ENCODE assay signal across 11 cellular contexts in the genomic region with DNA sequence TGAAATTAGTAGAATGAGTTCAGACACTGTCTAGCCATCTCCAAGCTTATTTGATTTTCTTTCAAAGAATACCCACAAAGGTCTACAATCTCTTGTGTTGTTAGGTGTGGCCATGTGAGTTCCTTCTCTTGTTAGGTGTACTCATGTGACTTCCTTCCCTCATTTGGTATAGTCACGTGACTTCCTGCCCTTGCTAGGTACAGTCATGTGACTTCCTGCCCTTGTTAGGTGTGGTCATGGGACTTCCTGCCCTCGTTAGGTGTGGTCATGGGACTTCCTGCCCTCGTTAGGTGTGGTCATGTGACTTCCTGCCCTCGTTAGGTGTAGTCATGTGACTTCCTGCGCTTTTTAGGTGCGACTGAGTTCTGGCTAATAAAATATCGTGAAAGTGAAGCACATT.
A peak's percentile ranks its signal among the peaks of the same experiment; 100 is the strongest.
DNase-seq lines count a peak whose midpoint lies in the region; ATAC-seq and TF ChIP-seq lines count a peak whose summit lies in the region.
"Had no signal": no experiment of that assay in that cellular context is flagged by ENCODE, and none has a peak within 500 bp of the region (broad histone marks: within the 10 kb centered on the region; RNA-seq: fewer than 3 reads in every experiment).

No MANE protein-coding gene starts in this region.

- peaks cover 0 to 16% (median 8%) of the 10 kb centered on the region in 3 donors for H3K9me3 ChIP-seq in tibial artery
- H3K9me3 ChIP-seq: ovary had no signal

- no peaks in the 10 kb centered on the region for H3K27me3 ChIP-seq in tibial artery
- H3K27me3 ChIP-seq: gastroesophageal sphincter, left lung, ovary had no signal

- peak; percentile 33 for DNase-seq in activated CD4-positive, alpha-beta T cell treated with anti-CD3 and anti-CD28 coated beads for 36 hours
- no peak for DNase-seq in activated CD4-positive, alpha-beta T cell treated with anti-CD3 and anti-CD28 coated beads, Interleukin-2, amount 50 U/mL, for 4 hours
- no peak for DNase-seq in WTC11 (ENCODE audit: low spot score)
- DNase-seq in activated naive CD8-positive, alpha-beta T cell treated with anti-CD3 and anti-CD28 coated beads for 36 hours = peak; percentile 25
- peak; percentile 2 for DNase-seq in stimulated activated CD8-positive, alpha-beta memory T cell treated with anti-CD3 and anti-CD28 coated beads, Interleukin-4, amount 100 ng/mL, for 24 hours (ENCODE audit: low read depth)
- no peak for DNase-seq in tibial artery
- DNase-seq in posterior vena cava (ENCODE audit: low spot score) = no peak
- DNase-seq in endothelial cell (ENCODE audit: low spot score) = no peak
- DNase-seq: left lung, ovary had no signal

- peaks cover 13% of the 10 kb centered on the region for H3K36me3 Mint-ChIP-seq in activated CD4-positive, alpha-beta T cell treated with anti-CD3 and anti-CD28 coated beads for 36 hours (ENCODE audit: low read depth)
- peaks cover 26% of the 10 kb centered on the region for H3K36me3 Mint-ChIP-seq in WTC11
- H3K36me3 Mint-ChIP-seq in activated naive CD8-positive, alpha-beta T cell treated with anti-CD3 and anti-CD28 coated beads for 36 hours = peaks cover 18% of the 10 kb centered on the region
- H3K36me3 Mint-ChIP-seq in endothelial cell (ENCODE audit: low read depth, unreplicated experiment) = peaks cover 9% of the 10 kb centered on the region

- H3K27ac ChIP-seq in tibial artery = no peak overlapping the region
- H3K27ac ChIP-seq: gastroesophageal sphincter, ovary had no signal

- intact Hi-C loops in activated CD4-positive, alpha-beta T cell treated with anti-CD3 and anti-CD28 coated beads for 36 hours (cut with DNase I, micrococcal nuclease) = no loop called here
- intact Hi-C loops in tibial artery (cut with DNase I; ENCODE audit: low total_unique reads) (no loop called here), posterior vena cava (cut with DNase I) (no loop called here)

- POLR2A ChIA-PET in activated CD4-positive, alpha-beta T cell treated with anti-CD3 and anti-CD28 coated beads for 36 hours (lab: Charles Lee) = no interaction called here
- POLR2A ChIA-PET in WTC11 (lab: Charles Lee) = no interaction called here

- no peak for TF ChIP-seq CTCF in WTC11 (IDR thresholded peaks at IDR 0.05)
- TF ChIP-seq CTCF in tibial artery (IDR thresholded peaks at IDR 0.05) = no peak
- TF ChIP-seq CTCF in endothelial cell (IDR thresholded peaks at IDR 0.05; ENCODE audit: unreplicated experiment) = no peak

- H3K4me3 Mint-ChIP-seq in activated CD4-positive, alpha-beta T cell treated with anti-CD3 and anti-CD28 coated beads for 36 hours = no peak overlapping the region
- H3K4me3 Mint-ChIP-seq in WTC11 (no peak overlapping the region), endothelial cell (ENCODE audit: unreplicated experiment) (no peak overlapping the region)
- H3K4me3 Mint-ChIP-seq in activated naive CD8-positive, alpha-beta T cell treated with anti-CD3 and anti-CD28 coated beads for 36 hours = peak overlapping the region; percentile 15

- peak overlapping the region; percentile 59 for H3K27ac Mint-ChIP-seq in activated CD4-positive, alpha-beta T cell treated with anti-CD3 and anti-CD28 coated beads for 36 hours
- H3K27ac Mint-ChIP-seq in WTC11 = no peak overlapping the region
- H3K27ac Mint-ChIP-seq in activated naive CD8-positive, alpha-beta T cell treated with anti-CD3 and anti-CD28 coated beads for 36 hours = peak overlapping the region; percentile 77
- no peak overlapping the region for H3K27ac Mint-ChIP-seq in endothelial cell (ENCODE audit: unreplicated experiment)

- peaks cover 26% of the 10 kb centered on the region for H3K9me3 Mint-ChIP-seq in activated CD4-positive, alpha-beta T cell treated with anti-CD3 and anti-CD28 coated beads for 36 hours (ENCODE audit: low read depth)
- H3K9me3 Mint-ChIP-seq in WTC11 (peaks cover 37% of the 10 kb centered on the region), endothelial cell (ENCODE audit: unreplicated experiment) (no peaks in the 10 kb centered on the region)
- peaks cover 43% of the 10 kb centered on the region for H3K9me3 Mint-ChIP-seq in activated naive CD8-positive, alpha-beta T cell treated with anti-CD3 and anti-CD28 coated beads for 36 hours

- peaks cover 0 to 8% (median 7%) of the 10 kb centered on the region in 4 donors for H3K4me1 ChIP-seq in tibial artery
- H3K4me1 ChIP-seq: left lung had no signal

- CTCF ChIA-PET in activated CD4-positive, alpha-beta T cell treated with anti-CD3 and anti-CD28 coated beads for 36 hours (lab: Charles Lee) = no interaction called here
- CTCF ChIA-PET in WTC11 (lab: Charles Lee) = no interaction called here

- peaks cover 11% of the 10 kb centered on the region for H3K27me3 Mint-ChIP-seq in activated CD4-positive, alpha-beta T cell treated with anti-CD3 and anti-CD28 coated beads for 36 hours
- H3K27me3 Mint-ChIP-seq in WTC11 (ENCODE audit: low read depth) (peaks cover 2% of the 10 kb centered on the region; the same call in 1 of the 2 replicates), endothelial cell (ENCODE audit: unreplicated experiment) (no peaks in the 10 kb centered on the region)
- peaks cover 20% of the 10 kb centered on the region for H3K27me3 Mint-ChIP-seq in activated naive CD8-positive, alpha-beta T cell treated with anti-CD3 and anti-CD28 coated beads for 36 hours

- H3K4me3 ChIP-seq in tibial artery = no peak overlapping the region
- H3K4me3 ChIP-seq: gastroesophageal sphincter, left lung, ovary had no signal

- ATAC-seq in activated CD4-positive, alpha-beta T cell treated with anti-CD3 and anti-CD28 coated beads for 36 hours = peak; percentile 9
- ATAC-seq in WTC11 = no peak
- ATAC-seq: gastroesophageal sphincter, left lung had no signal

- no peaks in the 10 kb centered on the region for H3K36me3 ChIP-seq in tibial artery
- H3K36me3 ChIP-seq: gastroesophageal sphincter, left lung, ovary had no signal

- peaks cover 15% of the 10 kb centered on the region for H3K4me1 Mint-ChIP-seq in activated CD4-positive, alpha-beta T cell treated with anti-CD3 and anti-CD28 coated beads for 36 hours
- H3K4me1 Mint-ChIP-seq in WTC11 (peaks cover 6% of the 10 kb centered on the region; the same call in 1 of the 2 replicates), endothelial cell (ENCODE audit: unreplicated experiment) (peaks cover 2% of the 10 kb centered on the region)
- peaks cover 11% of the 10 kb centered on the region for H3K4me1 Mint-ChIP-seq in activated naive CD8-positive, alpha-beta T cell treated with anti-CD3 and anti-CD28 coated beads for 36 hours

TF ChIP-seq in WTC11, 78 proteins besides CTCF, POLR2A, EP300 and RAD21:
- TF ChIP-seq, protein P1, sequence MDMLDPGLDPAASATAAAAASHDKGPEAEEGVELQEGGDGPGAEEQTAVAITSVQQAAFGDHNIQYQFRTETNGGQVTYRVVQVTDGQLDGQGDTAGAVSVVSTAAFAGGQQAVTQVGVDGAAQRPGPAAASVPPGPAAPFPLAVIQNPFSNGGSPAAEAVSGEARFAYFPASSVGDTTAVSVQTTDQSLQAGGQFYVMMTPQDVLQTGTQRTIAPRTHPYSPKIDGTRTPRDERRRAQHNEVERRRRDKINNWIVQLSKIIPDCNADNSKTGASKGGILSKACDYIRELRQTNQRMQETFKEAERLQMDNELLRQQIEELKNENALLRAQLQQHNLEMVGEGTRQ (CRISPR knock-in tag; IDR thresholded peaks at IDR 0.05) = peak; percentile 63; the same call in 1 of the 2 replicates
- TF ChIP-seq MYBL2 (CRISPR knock-in tag; IDR thresholded peaks at IDR 0.05) (no peak), ZNF263 (CRISPR knock-in tag; IDR thresholded peaks at IDR 0.05; ENCODE audit: low read depth) (no peak)

Comparison
In these comparisons a context has a peak if more than half of its experiments do, and no peak if none do; other contexts are left out.
1. DNase-seq: peak in activated CD4-positive, alpha-beta T cell treated with anti-CD3 and anti-CD28 coated beads for 36 hours (single experiment), activated naive CD8-positive, alpha-beta T cell treated with anti-CD3 and anti-CD28 coated beads for 36 hours (single experiment) and stimulated activated CD8-positive, alpha-beta memory T cell treated with anti-CD3 and anti-CD28 coated beads, Interleukin-4, amount 100 ng/mL, for 24 hours (single experiment); none in activated CD4-positive, alpha-beta T cell treated with anti-CD3 and anti-CD28 coated beads, Interleukin-2, amount 50 U/mL, for 4 hours (0 of 2), WTC11 (single experiment), tibial artery (0 of 2), posterior vena cava (single experiment) and endothelial cell (single experiment).
2. H3K27ac Mint-ChIP-seq: peak in activated CD4-positive, alpha-beta T cell treated with anti-CD3 and anti-CD28 coated beads for 36 hours (single experiment) and activated naive CD8-positive, alpha-beta T cell treated with anti-CD3 and anti-CD28 coated beads for 36 hours (single experiment); none in WTC11 (single experiment) and endothelial cell (single experiment).